Comparison of ENCODE assay signal across 8 cellular contexts in genomic region chr12:91367234-91367849, GRCh38.
A peak's percentile ranks its signal among the peaks of the same experiment; 100 is the strongest.
DNase-seq lines count a peak whose midpoint lies in the region; ATAC-seq and TF ChIP-seq lines count a peak whose summit lies in the region.

No MANE protein-coding gene starts in this region.

- H3K4me3 ChIP-seq in heart right ventricle (no peak overlapping the region), OCI-LY1 (ENCODE audit: low read depth, low read length, poor library complexity, severe bottlenecking) (no peak overlapping the region), fibroblast of the aortic adventitia (ENCODE audit: low read depth, low read length) (no peak overlapping the region), uterus (no peak overlapping the region)

- H2AFZ ChIP-seq in OCI-LY1 (ENCODE audit: low read length), result no peak overlapping the region

- no peaks in the 10 kb centered on the region for H3F3A ChIP-seq in OCI-LY1 (ENCODE audit: insufficient read depth, low read length)

- intact Hi-C loops in heart right ventricle (cut with DNase I), result loop anchor here in 2 of 10 donors (5.0 to 10.0 kb wide), 2 partner anchors 1277 to 1285 kb away; no protein-coding TSS in a partner anchor
- intact Hi-C loops in Right ventricle myocardium inferior (cut with DNase I), result no loop called here
- intact Hi-C loops in uterus (cut with DNase I; ENCODE audit: low total_unique reads), result no loop called here
- intact Hi-C loops in activated T-helper 2 cell treated with anti-CD3 and anti-CD28 coated beads, Interferon-gamma antibody, Interleukin-2, Interleukin-4, amounts not matched to agents 10 μg/mL and 5 μg/mL and 100 μg/mL, durations not matched to agents 14 hours and 24 hours and 36 hours (cut with micrococcal nuclease), result no loop called here

- H3K27ac ChIP-seq in heart right ventricle (no peak overlapping the region), OCI-LY1 (ENCODE audit: low read depth, low read length, poor library complexity, severe bottlenecking) (no peak overlapping the region), uterus (no peak overlapping the region)

- H3K4me1 Mint-ChIP-seq in activated T-helper 2 cell treated with anti-CD3 and anti-CD28 coated beads, Interferon-gamma antibody, Interleukin-2, Interleukin-4, amounts not matched to agents 10 μg/mL and 5 μg/mL and 100 μg/mL, durations not matched to agents 14 hours and 24 hours and 36 hours (ENCODE audit: low read depth), result no peaks in the 10 kb centered on the region

- H3K9ac ChIP-seq in OCI-LY1 (ENCODE audit: low read length), result no peak overlapping the region

- ATAC-seq in heart right ventricle (no peak), Right ventricle myocardium inferior (no peak)

- H3K4me2 ChIP-seq in OCI-LY1 (ENCODE audit: low read length), result no peak overlapping the region

- H3K9me3 Mint-ChIP-seq in activated T-helper 2 cell treated with anti-CD3 and anti-CD28 coated beads, Interferon-gamma antibody, Interleukin-2, Interleukin-4, amounts not matched to agents 10 μg/mL and 5 μg/mL and 100 μg/mL, durations not matched to agents 14 hours and 24 hours and 36 hours, result no peaks in the 10 kb centered on the region

- peaks cover 10% of the 10 kb centered on the region for H3K27me3 Mint-ChIP-seq in activated T-helper 2 cell treated with anti-CD3 and anti-CD28 coated beads, Interferon-gamma antibody, Interleukin-2, Interleukin-4, amounts not matched to agents 10 μg/mL and 5 μg/mL and 100 μg/mL, durations not matched to agents 14 hours and 24 hours and 36 hours (ENCODE audit: low read depth)

- no peaks in the 10 kb centered on the region for H3K27me3 ChIP-seq in heart right ventricle
- no peaks in the 10 kb centered on the region for H3K27me3 ChIP-seq in OCI-LY1 (ENCODE audit: insufficient read depth, low read length)
- no peaks in the 10 kb centered on the region for H3K27me3 ChIP-seq in uterus

- no peaks in the 10 kb centered on the region for H3K9me3 ChIP-seq in heart right ventricle
- H3K9me3 ChIP-seq in OCI-LY1 (ENCODE audit: low read length), result no peaks in the 10 kb centered on the region
- H3K9me3 ChIP-seq in uterus, result no peaks in the 10 kb centered on the region

- TF ChIP-seq POLR2A in uterus (IDR thresholded peaks at IDR 0.05), result no peak

- H3K4me3 Mint-ChIP-seq in activated T-helper 2 cell treated with anti-CD3 and anti-CD28 coated beads, Interferon-gamma antibody, Interleukin-2, Interleukin-4, amounts not matched to agents 10 μg/mL and 5 μg/mL and 100 μg/mL, durations not matched to agents 14 hours and 24 hours and 36 hours (ENCODE audit: low read depth), result no peak overlapping the region

- TF ChIP-seq CTCF in heart right ventricle (IDR thresholded peaks at IDR 0.05), result peak in 7 of 9 donors; percentile 9 to 46 (median 33)
- peak; percentile 59 for TF ChIP-seq CTCF in OCI-LY1 (IDR thresholded peaks at IDR 0.05; ENCODE audit: low read length)
- TF ChIP-seq CTCF in fibroblast of the aortic adventitia (IDR thresholded peaks at IDR 0.05; ENCODE audit: insufficient read depth, low read length), result peak; percentile 58
- TF ChIP-seq CTCF in uterus (IDR thresholded peaks at IDR 0.05), result peak in 3 of 4 experiments; percentile 18 to 52 (median 43)

- H3K27ac Mint-ChIP-seq in activated T-helper 2 cell treated with anti-CD3 and anti-CD28 coated beads, Interferon-gamma antibody, Interleukin-2, Interleukin-4, amounts not matched to agents 10 μg/mL and 5 μg/mL and 100 μg/mL, durations not matched to agents 14 hours and 24 hours and 36 hours, result no peak overlapping the region

- WGBS in heart right ventricle, 2 donors, result 62 to 76% methylated on average over 2 of the region's 2 CpGs

- H3K4me1 ChIP-seq in heart right ventricle, result peaks cover 0 to 4% (median 0%) of the 10 kb centered on the region in 9 donors
- H3K4me1 ChIP-seq in OCI-LY1 (ENCODE audit: insufficient read depth, low read length, severe bottlenecking), result no peaks in the 10 kb centered on the region
- H3K4me1 ChIP-seq in uterus, result no peaks in the 10 kb centered on the region

- no peaks in the 10 kb centered on the region for H4K20me1 ChIP-seq in OCI-LY1 (ENCODE audit: insufficient read depth, low read length)

- H3K9me2 ChIP-seq in OCI-LY1 (ENCODE audit: low read depth, low read length), result no peaks in the 10 kb centered on the region

- H3K79me2 ChIP-seq in OCI-LY1 (ENCODE audit: insufficient read depth, low read length), result no peaks in the 10 kb centered on the region

- DNase-seq in heart right ventricle (no peak), Right ventricle myocardium inferior (ENCODE audit: missing footprints) (no peak), fibroblast of the aortic adventitia (ENCODE audit: low read depth) (peak; percentile 51), uterus (no peak), COLO668 (lab: John Stamatoyannopoulos, UW; ENCODE audit: unreplicated experiment) (no peak), OCI-M2 (lab: John Stamatoyannopoulos, UW; ENCODE audit: unreplicated experiment) (no peak)
- DNase-seq in activated T-helper 2 cell treated with anti-CD3 and anti-CD28 coated beads, Interferon-gamma antibody, Interleukin-2, Interleukin-4, amounts not matched to agents 10 μg/mL and 5 μg/mL and 100 μg/mL, durations not matched to agents 14 hours and 24 hours and 36 hours (ENCODE audit: low spot score), result no peak

- no peaks in the 10 kb centered on the region for H3K36me3 ChIP-seq in heart right ventricle
- no peaks in the 10 kb centered on the region for H3K36me3 ChIP-seq in OCI-LY1 (ENCODE audit: insufficient read depth, low read length)
- no peaks in the 10 kb centered on the region for H3K36me3 ChIP-seq in uterus

- no peaks in the 10 kb centered on the region for H3K36me3 Mint-ChIP-seq in activated T-helper 2 cell treated with anti-CD3 and anti-CD28 coated beads, Interferon-gamma antibody, Interleukin-2, Interleukin-4, amounts not matched to agents 10 μg/mL and 5 μg/mL and 100 μg/mL, durations not matched to agents 14 hours and 24 hours and 36 hours (ENCODE audit: low read depth)
